Comparison of ENCODE assay signal across 9 cellular contexts in genomic region chr7:95687759-95688343, GRCh38.
DNase-seq lines count a peak whose midpoint lies in the region; ATAC-seq and TF ChIP-seq lines count a peak whose summit lies in the region.
"Had no signal": no experiment of that assay in that cellular context is flagged by ENCODE, and none has a peak within 500 bp of the region (broad histone marks: within the 10 kb centered on the region; RNA-seq: fewer than 3 reads in every experiment).

No MANE protein-coding gene starts in this region.

- CTCF ChIA-PET in IMR-90 (lab: Yijun Ruan, JAX) = interaction anchor here (1.2 to 7.9 kb wide), 4 partner anchors 142 to 175 kb away, joined by 3 to 111 read pairs (median 52); no protein-coding TSS in a partner anchor
- CTCF ChIA-PET in activated CD8-positive, alpha-beta T cell treated with anti-CD3 and anti-CD28 coated beads, Interleukin-2, amount 10 ng/mL, durations not matched to agents 7 days and 5 days (lab: Charles Lee) = interaction anchor here (0.9 to 9.3 kb wide), 12 partner anchors 13 to 1241 kb away, joined by 3 to 155 read pairs (median 4); no protein-coding TSS in a partner anchor

- H3K27me3 ChIP-seq in IMR-90 (ENCODE audit: control insufficient read depth, insufficient read depth, low read length) (peaks cover 2% of the 10 kb centered on the region; the same call in 1 of the 2 replicates), foreskin keratinocyte (no peaks in the 10 kb centered on the region), sigmoid colon (no peaks in the 10 kb centered on the region)
- H3K27me3 ChIP-seq: neutrophil had no signal

- H4K20me1 ChIP-seq in IMR-90 (ENCODE audit: insufficient read depth, low read length) = no peaks in the 10 kb centered on the region

- no peak overlapping the region for H2BK5ac ChIP-seq in IMR-90 (ENCODE audit: low read depth, low read length, poor library complexity, severe bottlenecking)

- intact Hi-C loops in IMR-90 (cut with micrococcal nuclease) = loop anchor here (2.0 kb wide), 1 partner anchor 177 kb away; no protein-coding TSS in a partner anchor
- intact Hi-C loops in sigmoid colon (cut with DNase I) = no loop called here

- no peak overlapping the region for H3K23ac ChIP-seq in IMR-90 (ENCODE audit: low read depth, low read length)

- TF ChIP-seq POLR2A in IMR-90 (IDR thresholded peaks at IDR 0.05; ENCODE audit: low read depth, low read length) (no peak), sigmoid colon (IDR thresholded peaks at IDR 0.05) (no peak)

- no peaks in the 10 kb centered on the region for H3K27me3 Mint-ChIP-seq in activated CD8-positive, alpha-beta T cell treated with anti-CD3 and anti-CD28 coated beads, Interleukin-2, amount 10 ng/mL, durations not matched to agents 7 days and 5 days (ENCODE audit: low read depth)

- no peak overlapping the region for H4K8ac ChIP-seq in IMR-90 (ENCODE audit: low read depth in 2 of 2, low read length in 2 of 2)

- H3K9me1 ChIP-seq in IMR-90 (ENCODE audit: insufficient read depth, low read length) = no peaks in the 10 kb centered on the region

- ATAC-seq in IMR-90 (ENCODE audit: low read depth) (peak; percentile 56; the same call in 1 of the 2 replicates), foreskin keratinocyte (peak; percentile 11), GM18858 (IDR thresholded peaks at IDR 0.05; ENCODE audit: unreplicated experiment) (no peak)
- no peak for ATAC-seq in activated CD8-positive, alpha-beta T cell treated with anti-CD3 and anti-CD28 coated beads, Interleukin-2, amount 10 ng/mL, durations not matched to agents 7 days and 5 days

- TF ChIP-seq RAD21 in IMR-90 (IDR thresholded peaks at IDR 0.05; ENCODE audit: low read length) = peak; percentile 38; the same call in 1 of the 2 replicates

- H3K36me3 ChIP-seq in IMR-90 (ENCODE audit: control insufficient read depth, insufficient read depth, low read length) (no peaks in the 10 kb centered on the region), sigmoid colon (no peaks in the 10 kb centered on the region)
- H3K36me3 ChIP-seq: neutrophil had no signal

- TF ChIP-seq EP300 in sigmoid colon (IDR thresholded peaks at IDR 0.05) = no peak

- H3K4me2 ChIP-seq in IMR-90 (ENCODE audit: low read depth, low read length) = no peak overlapping the region

- H3K4me3 ChIP-seq in IMR-90 (ENCODE audit: insufficient read depth, low read depth, low read length) (no peak overlapping the region), sigmoid colon (no peak overlapping the region)

- H2BK120ac ChIP-seq in IMR-90 (ENCODE audit: low read depth, low read length) = no peak overlapping the region

- no peaks in the 10 kb centered on the region for H3K79me1 ChIP-seq in IMR-90 (ENCODE audit: low read depth in 1 of 2, low read length in 2 of 2)

- H3K4me1 ChIP-seq in IMR-90 (ENCODE audit: control insufficient read depth, insufficient read depth, low read length) (no peaks in the 10 kb centered on the region), foreskin keratinocyte (peaks cover 11% of the 10 kb centered on the region), sigmoid colon (peaks cover 0 to 15% (median 6%) of the 10 kb centered on the region in 4 donors)

- no TSS peak for BruUV-seq in IMR-90 (replicated peaks; lab: Mats Ljungman, UMichigan)

- no CpG with 5 or more reads among the region's 4 CpGs for WGBS in IMR-90 (ENCODE audit: extremely low coverage in 2 of 2, insufficient read length in 1 of 2), 2 experiments
- 6 to 43% methylated on average over 4 of the region's 4 CpGs for WGBS in sigmoid colon, 2 donors

- H3K9ac ChIP-seq in IMR-90 (ENCODE audit: low read depth, low read length) = no peak overlapping the region

- no peak overlapping the region for H2BK15ac ChIP-seq in IMR-90 (ENCODE audit: low read depth, low read length)

- no peak overlapping the region for H2BK20ac ChIP-seq in IMR-90 (ENCODE audit: low read depth, low read length)

- DNase-seq in G401 (ENCODE audit: low spot score) (peak; percentile 19), IMR-90 (peak; percentile 26), SHP77 (lab: John Stamatoyannopoulos, UW) (peak; percentile 62 to 74), foreskin keratinocyte (no peak), sigmoid colon (no peak)
- no peak for DNase-seq in stimulated activated CD4-positive, alpha-beta T cell treated with anti-CD3 and anti-CD28 coated beads, Interleukin-1b, Interleukin-23, amount 100 ng/mL, for 48 hours
- DNase-seq in activated CD8-positive, alpha-beta T cell treated with anti-CD3 and anti-CD28 coated beads, Interleukin-2, amount 10 ng/mL, durations not matched to agents 7 days and 5 days = no peak

- no peak overlapping the region for H3K4ac ChIP-seq in IMR-90 (ENCODE audit: low read depth, low read length)

- H2AK5ac ChIP-seq in IMR-90 (ENCODE audit: low read depth, low read length) = no peak overlapping the region

- H3K4me1 Mint-ChIP-seq in activated CD8-positive, alpha-beta T cell treated with anti-CD3 and anti-CD28 coated beads, Interleukin-2, amount 10 ng/mL, durations not matched to agents 7 days and 5 days (ENCODE audit: low read depth) = peaks cover 7% of the 10 kb centered on the region

- H3K9me3 ChIP-seq in IMR-90 (ENCODE audit: control insufficient read depth, insufficient read depth, low read length) (no peaks in the 10 kb centered on the region), sigmoid colon (no peaks in the 10 kb centered on the region)
- H3K9me3 ChIP-seq: neutrophil had no signal

- H3K9me3 Mint-ChIP-seq in activated CD8-positive, alpha-beta T cell treated with anti-CD3 and anti-CD28 coated beads, Interleukin-2, amount 10 ng/mL, durations not matched to agents 7 days and 5 days (ENCODE audit: insufficient read depth) = no peaks in the 10 kb centered on the region

- no peak overlapping the region for H2AK9ac ChIP-seq in IMR-90 (replicated peaks; ENCODE audit: low read depth, low read length, poor library complexity)

- no peak overlapping the region for H4K5ac ChIP-seq in IMR-90 (ENCODE audit: low read depth, low read length)

- POLR2A ChIA-PET in IMR-90 (lab: Charles Lee; ENCODE audit: unreplicated experiment) = no interaction called here
- POLR2A ChIA-PET in activated CD8-positive, alpha-beta T cell treated with anti-CD3 and anti-CD28 coated beads, Interleukin-2, amount 10 ng/mL, durations not matched to agents 7 days and 5 days (lab: Charles Lee) = no interaction called here

- H2AFZ ChIP-seq in IMR-90 (replicated peaks; ENCODE audit: low read length, poor library complexity) = no peak overlapping the region

- H3K27ac ChIP-seq in IMR-90 (ENCODE audit: insufficient read depth, low read length) (no peak overlapping the region), foreskin keratinocyte (no peak overlapping the region), sigmoid colon (no peak overlapping the region)
- H3K27ac ChIP-seq: neutrophil had no signal

- dilution Hi-C loops in IMR-90 (cut with HindIII; ENCODE audit: low sequenced_read_pairs, unreplicated experiment) = loop anchor here (25.0 kb wide), 1 partner anchor 176 kb away; no protein-coding TSS in a partner anchor

- H3K27ac Mint-ChIP-seq in activated CD8-positive, alpha-beta T cell treated with anti-CD3 and anti-CD28 coated beads, Interleukin-2, amount 10 ng/mL, durations not matched to agents 7 days and 5 days = no peak overlapping the region

- H3K56ac ChIP-seq in IMR-90 (ENCODE audit: extremely low read depth, insufficient read depth, low read length) = no peak overlapping the region

- in situ Hi-C loops in G401 (cut with HindIII; ENCODE audit: low sequenced_read_pairs) = loop anchor here (25.0 kb wide), 1 partner anchor 176 kb away; no protein-coding TSS in a partner anchor
- in situ Hi-C loops in IMR-90 (cut with MboI; ENCODE audit: low sequenced_read_pairs) = no loop called here

- no peak overlapping the region for H3K18ac ChIP-seq in IMR-90 (ENCODE audit: low read depth, low read length)

- H3K14ac ChIP-seq in IMR-90 (replicated peaks; ENCODE audit: low read depth, low read length) = no peak overlapping the region

- H4K91ac ChIP-seq in IMR-90 (ENCODE audit: insufficient read depth, low read depth, low read length) = no peak overlapping the region

- TF ChIP-seq CTCF in IMR-90 (conservative IDR thresholded peaks at IDR 0.05; ENCODE audit: low read depth, low read length) = peak; percentile 39; the same call in 1 of the 2 replicates
- TF ChIP-seq CTCF in foreskin keratinocyte (conservative IDR thresholded peaks at IDR 0.05) = peak; percentile 61
- TF ChIP-seq CTCF in sigmoid colon (IDR thresholded peaks at IDR 0.05) = peak; percentile 16 to 41 (median 23)

- H3K36me3 Mint-ChIP-seq in activated CD8-positive, alpha-beta T cell treated with anti-CD3 and anti-CD28 coated beads, Interleukin-2, amount 10 ng/mL, durations not matched to agents 7 days and 5 days (ENCODE audit: low read depth) = no peaks in the 10 kb centered on the region

- no peak overlapping the region for H3K4me3 Mint-ChIP-seq in activated CD8-positive, alpha-beta T cell treated with anti-CD3 and anti-CD28 coated beads, Interleukin-2, amount 10 ng/mL, durations not matched to agents 7 days and 5 days

TF ChIP-seq in IMR-90, 13 proteins besides CTCF, POLR2A, EP300 and RAD21:
- no peak for TF ChIP-seq MAFK (IDR thresholded peaks at IDR 0.05; ENCODE audit: low read depth, low read length)
- peak; percentile 33; the same call in 1 of the 2 replicates for TF ChIP-seq SMC3 (IDR thresholded peaks at IDR 0.05; ENCODE audit: low read depth, low read length)

Comparison
In these comparisons a context has a peak if more than half of its experiments do, and no peak if none do; other contexts are left out.
1. DNase-seq: peak in G401 (single experiment), IMR-90 (single experiment) and SHP77 (2 of 2); none in foreskin keratinocyte (0 of 2), sigmoid colon (single experiment), stimulated activated CD4-positive, alpha-beta T cell treated with anti-CD3 and anti-CD28 coated beads, Interleukin-1b, Interleukin-23, amount 100 ng/mL, for 48 hours (single experiment) and activated CD8-positive, alpha-beta T cell treated with anti-CD3 and anti-CD28 coated beads, Interleukin-2, amount 10 ng/mL, durations not matched to agents 7 days and 5 days (single experiment).
2. ATAC-seq: peak in IMR-90 (single experiment) and foreskin keratinocyte (single experiment); none in GM18858 (single experiment) and activated CD8-positive, alpha-beta T cell treated with anti-CD3 and anti-CD28 coated beads, Interleukin-2, amount 10 ng/mL, durations not matched to agents 7 days and 5 days (single experiment).
3. Peak in every context shown above with its lines, with median percentiles within 50 percentile points of each other: CTCF ChIP-seq.